Comparison of ENCODE assay signal across 8 cellular contexts in genomic region chr12:6469609-6470374, GRCh38. TPM values are rescaled to one million over a fixed set of nuclear protein-coding genes. Genes with fewer than 3 reads are reported as not detected.
DNase-seq lines count a peak whose midpoint lies in the region; ATAC-seq and TF ChIP-seq lines count a peak whose summit lies in the region.

No MANE protein-coding gene starts in this region.

- peaks cover 14 to 28% of the 10 kb centered on the region in 2 donors for H3K36me3 Mint-ChIP-seq in activated T-cell treated with anti-CD3 and anti-CD28 coated beads, Interleukin-2, amount 50 U/mL, for 72 hours (ENCODE audit: insufficient read depth in 2 of 2)
- H3K36me3 Mint-ChIP-seq in activated naive CD8-positive, alpha-beta T cell = peaks cover 30% of the 10 kb centered on the region

- peak overlapping the region; percentile 93 for H3K27ac ChIP-seq in thymus (ENCODE audit: low read depth)

- H3K4me1 Mint-ChIP-seq in activated T-cell treated with anti-CD3 and anti-CD28 coated beads, Interleukin-2, amount 50 U/mL, for 72 hours (ENCODE audit: low read depth) = peaks cover 66% of the 10 kb centered on the region
- H3K4me1 Mint-ChIP-seq in activated naive CD8-positive, alpha-beta T cell (ENCODE audit: low read depth) = peaks cover 60% of the 10 kb centered on the region

- whole genome bisulfite sequencing in thymus = 34% methylated on average over 16 of the region's 16 CpGs

- H3K9me3 Mint-ChIP-seq in activated T-cell treated with anti-CD3 and anti-CD28 coated beads, Interleukin-2, amount 50 U/mL, for 72 hours = no peaks in the 10 kb centered on the region
- no peaks in the 10 kb centered on the region for H3K9me3 Mint-ChIP-seq in activated naive CD8-positive, alpha-beta T cell (ENCODE audit: low read depth)

- H3K4me3 Mint-ChIP-seq in activated T-cell treated with anti-CD3 and anti-CD28 coated beads, Interleukin-2, amount 50 U/mL, for 72 hours = peak overlapping the region; percentile 88 to 98
- peak overlapping the region; percentile 96 for H3K4me3 Mint-ChIP-seq in activated naive CD8-positive, alpha-beta T cell

- TF ChIP-seq CTCF in kidney epithelial cell (IDR thresholded peaks at IDR 0.05; ENCODE audit: insufficient read depth, low read length, poor library complexity, severe bottlenecking) = no peak

- H3K9me3 ChIP-seq in thymus (ENCODE audit: control insufficient read depth) = no peaks in the 10 kb centered on the region

- peak overlapping the region; percentile 83 for H3K27ac Mint-ChIP-seq in activated T-cell treated with anti-CD3 and anti-CD28 coated beads, Interleukin-2, amount 50 U/mL, for 72 hours
- peak overlapping the region; percentile 87 for H3K27ac Mint-ChIP-seq in activated naive CD8-positive, alpha-beta T cell

- H3K36me3 ChIP-seq in kidney epithelial cell (ENCODE audit: control insufficient read depth, insufficient read depth, low read length) (no peaks in the 10 kb centered on the region), thymus (ENCODE audit: control insufficient read depth, insufficient read depth) (peaks cover 16% of the 10 kb centered on the region)

- no peak for DNase-seq in activated T-cell treated with anti-CD3 and anti-CD28 coated beads, Interleukin-2, amount 50 U/mL, for 72 hours
- no peak for DNase-seq in activated T-cell treated with anti-CD3 and anti-CD28 coated beads, Interleukin-2, amount 50 U/mL, for 48 hours
- DNase-seq in kidney epithelial cell (ENCODE audit: low read depth) = no peak
- no peak for DNase-seq in activated CD4-positive, alpha-beta T cell treated with anti-CD3 and anti-CD28 coated beads, Interleukin-2, amount 50 U/mL, for 4 hours

- no peaks in the 10 kb centered on the region for H3K27me3 ChIP-seq in kidney epithelial cell (ENCODE audit: control insufficient read depth, insufficient read depth, low read length)
- no peaks in the 10 kb centered on the region for H3K27me3 ChIP-seq in thymus (ENCODE audit: control insufficient read depth, insufficient read depth)

- H3K4me3 ChIP-seq in kidney epithelial cell (ENCODE audit: low read depth, low read length) (peak overlapping the region; percentile 53), thymus (ENCODE audit: low read length) (peak overlapping the region; percentile 85)

- H3K27me3 Mint-ChIP-seq in activated T-cell treated with anti-CD3 and anti-CD28 coated beads, Interleukin-2, amount 50 U/mL, for 72 hours (ENCODE audit: low read depth) = no peaks in the 10 kb centered on the region
- no peaks in the 10 kb centered on the region for H3K27me3 Mint-ChIP-seq in activated naive CD8-positive, alpha-beta T cell

- ATAC-seq in activated T-cell treated with anti-CD3 and anti-CD28 coated beads, Interleukin-2, amount 50 U/mL, for 72 hours (replicated peaks in 1 of 2) = no peak
- ATAC-seq in GM21381 (IDR thresholded peaks at IDR 0.05; ENCODE audit: unreplicated experiment) (no peak), HG02852 (IDR thresholded peaks at IDR 0.05; ENCODE audit: unreplicated experiment) (no peak)

- peaks cover 21% of the 10 kb centered on the region for H3K4me1 ChIP-seq in thymus (ENCODE audit: control insufficient read depth, insufficient read depth, low read length)

RNA-seq across cellular contexts. Expression of gene VAMP1, which starts 0.7 kb away (rescaled TPM):
- 10 to 100 TPM; 51.2 to 53.1 TPM for total RNA-seq in activated T-cell treated with anti-CD3 and anti-CD28 coated beads, Interleukin-2, amount 50 U/mL, for 72 hours
- total RNA-seq in kidney epithelial cell = 1.6 and 4.8 TPM in 2 replicates
- 17.2 TPM for polyA plus RNA-seq in thymus

RNA-seq across cellular contexts. Expression of gene TAPBPL, which starts 17.9 kb away (rescaled TPM):
- total RNA-seq in activated T-cell treated with anti-CD3 and anti-CD28 coated beads, Interleukin-2, amount 50 U/mL, for 72 hours = 10 to 100 TPM; 26.0 to 29.6 TPM
- 14.4 and 18.9 TPM in 2 replicates for total RNA-seq in kidney epithelial cell
- 28.6 TPM for polyA plus RNA-seq in thymus

RNA-seq across cellular contexts. Expression of gene MRPL51, which starts 23.3 kb away (rescaled TPM):
- total RNA-seq in activated T-cell treated with anti-CD3 and anti-CD28 coated beads, Interleukin-2, amount 50 U/mL, for 72 hours = 100 to 1,000 TPM; 170 to 179 TPM
- total RNA-seq in kidney epithelial cell = 63.7 and 78.3 TPM in 2 replicates
- polyA plus RNA-seq in thymus = 136 TPM

RNA-seq across cellular contexts. Expression of gene NCAPD2, which starts 24.1 kb away (rescaled TPM):
- 100 to 1,000 TPM; 156 to 168 TPM for total RNA-seq in activated T-cell treated with anti-CD3 and anti-CD28 coated beads, Interleukin-2, amount 50 U/mL, for 72 hours
- 62.3 and 98.0 TPM in 2 replicates for total RNA-seq in kidney epithelial cell
- polyA plus RNA-seq in thymus = 18.8 TPM

RNA-seq across cellular contexts. Expression of gene CD27, which starts 25.0 kb away (rescaled TPM):
- 10 to 100 TPM; 53.1 to 90.5 TPM for total RNA-seq in activated T-cell treated with anti-CD3 and anti-CD28 coated beads, Interleukin-2, amount 50 U/mL, for 72 hours
- total RNA-seq in kidney epithelial cell = not detected in 2 replicates
- 75.4 TPM for polyA plus RNA-seq in thymus
